Comparison of ENCODE assay signal across 17 cellular contexts in genomic region chr6:98842489-98843180, GRCh38. TPM values are rescaled to one million over a fixed set of nuclear protein-coding genes. Genes with fewer than 3 reads are reported as not detected.
DNase-seq lines count a peak whose midpoint lies in the region; ATAC-seq and TF ChIP-seq lines count a peak whose summit lies in the region.
"Had no signal": no experiment of that assay in that cellular context is flagged by ENCODE, and none has a peak within 500 bp of the region (broad histone marks: within the 10 kb centered on the region; RNA-seq: fewer than 3 reads in every experiment).

No MANE protein-coding gene starts in this region.

- H3K27me3 ChIP-seq in HUES48 (ENCODE audit: control insufficient read depth, insufficient read depth, low read length) (peaks cover 98% of the 10 kb centered on the region), layer of hippocampus (ENCODE audit: control insufficient read depth, insufficient read depth, low read length) (peaks cover 14% of the 10 kb centered on the region)

- H3K4me1 Mint-ChIP-seq in brain = peaks cover 54% of the 10 kb centered on the region

- no peaks in the 10 kb centered on the region for H3K9me3 ChIP-seq in HUES48 (ENCODE audit: control insufficient read depth, insufficient read depth, low read length)

- H3K9ac ChIP-seq in HUES48 (ENCODE audit: low read depth, low read length) = no peak overlapping the region
- H3K9ac ChIP-seq: KMS-11 had no signal

- ATAC-seq in HG03565 (IDR thresholded peaks at IDR 0.05; ENCODE audit: unreplicated experiment) (no peak), GM21390 (IDR thresholded peaks at IDR 0.05; ENCODE audit: unreplicated experiment) (no peak)
- ATAC-seq: activated CD4-positive, CD25-positive, alpha-beta regulatory T cell treated with anti-CD3 and anti-CD28 coated beads, Interleukin-2, amount 50 U/mL, for 24 hours; foreskin keratinocyte had no signal

- peaks cover 0 to 13% (median 0%) of the 10 kb centered on the region in 5 experiments for H3K9me3 Mint-ChIP-seq in brain
- H3K9me3 Mint-ChIP-seq: central memory CD8-positive, alpha-beta T cell had no signal

- no peak for TF ChIP-seq CTCF in brain (conservative IDR thresholded peaks at IDR 0.05)

- H3K27ac Mint-ChIP-seq in brain = peak overlapping the region; percentile 92 to 100 (median 99)

- peaks cover 47% of the 10 kb centered on the region for H3K27me3 Mint-ChIP-seq in brain

- H3K36me3 Mint-ChIP-seq in brain = peaks cover 22% of the 10 kb centered on the region
- H3K36me3 Mint-ChIP-seq: activated naive CD4-positive, alpha-beta T cell treated with anti-CD3 and anti-CD28 coated beads, Interleukin-2, amount 50 U/mL, for 24 hours had no signal

- DNase-seq in retina = peak; percentile 70
- DNase-seq in Kasumi-1 (lab: John Stamatoyannopoulos, UW) = no peak
- DNase-seq: activated CD8-positive, alpha-beta memory T cell treated with anti-CD3 and anti-CD28 coated beads, Interleukin-2, amount 50 U/mL, for 48 hours; foreskin keratinocyte; GF-D8; NK-92 treated with Interleukin-12 subunit alpha and Interleukin-12 subunit beta, amount 100 ng/mL, for 24 hours had no signal

- no peaks in the 10 kb centered on the region for H3K36me3 ChIP-seq in HUES48 (ENCODE audit: control insufficient read depth, insufficient read depth, low read length)

- no peak overlapping the region for H3K27ac ChIP-seq in HUES48 (ENCODE audit: low read depth, low read length)
- H3K27ac ChIP-seq in layer of hippocampus (ENCODE audit: low read depth, low read length) = peak overlapping the region; percentile 80
- H3K27ac ChIP-seq: foreskin keratinocyte, HL-60, KMS-11 had no signal

- H3K4me1 ChIP-seq in HUES48 (ENCODE audit: control insufficient read depth, insufficient read depth, low read length) = peaks cover 28% of the 10 kb centered on the region
- H3K4me1 ChIP-seq: foreskin keratinocyte had no signal

- peak overlapping the region; percentile 87 to 97 (median 93) for H3K4me3 Mint-ChIP-seq in brain
- H3K4me3 Mint-ChIP-seq: activated naive CD4-positive, alpha-beta T cell treated with anti-CD3 and anti-CD28 coated beads, Interleukin-2, amount 50 U/mL, for 24 hours; central memory CD8-positive, alpha-beta T cell had no signal

- peak overlapping the region; percentile 48 for H3K4me3 ChIP-seq in HUES48 (ENCODE audit: low read depth, low read length)

RNA-seq across cellular contexts. Expression of gene POU3F2, which starts 8.3 kb away (rescaled TPM):
- polyA plus RNA-seq in brain (ENCODE audit: insufficient read depth, low read depth, low replicate concordance) = 9.1 TPM
- polyA plus RNA-seq: foreskin keratinocyte, keratinocyte had no signal
